1 cellular context compared by ENCODE assay signal in genomic region chr13:102812616-102813287, GRCh38.
A peak's percentile ranks its signal among the peaks of the same experiment; 100 is the strongest.
TF ChIP-seq lines count a peak whose summit lies in the region.

No MANE protein-coding gene starts in this region.

TF ChIP-seq in K562, 482 proteins besides CTCF, POLR2A, EP300 and RAD21:
- TF ChIP-seq YY1 (IDR thresholded peaks at IDR 0.05; ENCODE audit: borderline replicate concordance in 1 of 3, control insufficient read depth in 1 of 3, extremely low read depth in 1 of 3, insufficient read depth in 3 of 3, insufficient read length in 1 of 3, insufficient replicate concordance in 2 of 3, low read depth in 1 of 3, low read length in 2 of 3) (peak in 1 of 3 experiments; percentile 45), ARHGAP35 (IDR thresholded peaks at IDR 0.05; ENCODE audit: partially characterized antibody) (no peak)
